ENCODE assay signal across 15 cellular contexts in the genomic region with DNA sequence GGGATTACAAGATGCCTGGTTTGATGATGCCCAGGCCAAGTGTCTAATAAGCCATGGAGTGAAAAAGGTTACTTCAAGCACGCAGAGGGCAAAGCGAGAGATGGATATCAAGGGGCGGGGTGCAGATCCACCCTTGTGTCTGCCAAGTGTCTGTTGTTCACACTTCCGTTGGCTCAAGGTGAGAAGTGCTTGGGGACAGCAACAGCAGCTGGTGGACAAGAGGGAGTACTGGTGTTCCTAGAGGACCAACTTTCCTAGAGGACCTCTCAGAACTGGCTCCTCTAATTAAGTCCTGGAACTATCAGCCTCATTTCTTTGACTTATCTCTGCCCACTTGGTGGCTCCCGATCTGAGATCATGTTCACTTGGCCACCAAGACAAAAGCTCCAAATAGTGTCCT.
DNase-seq lines count a peak whose midpoint lies in the region; ATAC-seq, FAIRE-seq and TF ChIP-seq lines count a peak whose summit lies in the region.
"Had no signal": no experiment of that assay in that cellular context is flagged by ENCODE, and none has a peak within 500 bp of the region (broad histone marks: within the 10 kb centered on the region; RNA-seq: fewer than 3 reads in every experiment).

No MANE protein-coding gene starts in this region.

- no peak overlapping the region for H3K27ac Mint-ChIP-seq in endothelial cell (ENCODE audit: unreplicated experiment)
- H3K27ac Mint-ChIP-seq: B cell; CD8-positive, alpha-beta memory T cell had no signal

- H3K4me1 Mint-ChIP-seq in endothelial cell (ENCODE audit: unreplicated experiment) = no peaks in the 10 kb centered on the region
- H3K4me1 Mint-ChIP-seq: H9 had no signal

- H3K36me3 ChIP-seq in BE2C (peaks cover under 1% of the 10 kb centered on the region; the same call in 1 of the 2 replicates), Loucy (ENCODE audit: insufficient read depth, low read length) (peaks cover 2% of the 10 kb centered on the region; the same call in 1 of the 2 replicates), mucosa of descending colon (ENCODE audit: low read depth) (no peaks in the 10 kb centered on the region)

- H3K9me2 ChIP-seq in Loucy (replicated peaks; ENCODE audit: low read depth, low read length) = no peaks in the 10 kb centered on the region

- FAIRE-seq in GM12891 (lab: Jason Lieb, UNC) = peak; percentile 73
- FAIRE-seq: A204.1, GM12878, K562 had no signal

- H3K9me3 ChIP-seq in BE2C (no peaks in the 10 kb centered on the region), Loucy (ENCODE audit: insufficient read depth, low read depth, low read length) (no peaks in the 10 kb centered on the region), mucosa of descending colon (no peaks in the 10 kb centered on the region)

- H2AFZ ChIP-seq in Loucy (ENCODE audit: low read length) = no peak overlapping the region

- intact Hi-C loops in mucosa of descending colon (cut with DNase I, micrococcal nuclease) = no loop called here

- no peaks in the 10 kb centered on the region for H3K9me3 Mint-ChIP-seq in endothelial cell (ENCODE audit: unreplicated experiment)
- H3K9me3 Mint-ChIP-seq: CD8-positive, alpha-beta memory T cell; H9 had no signal

- H3K27me3 ChIP-seq in BE2C (no peaks in the 10 kb centered on the region), Loucy (ENCODE audit: insufficient read depth, low read length, poor library complexity, severe bottlenecking) (no peaks in the 10 kb centered on the region)

- H4K20me1 ChIP-seq in Loucy (ENCODE audit: insufficient read depth, low read length, poor library complexity, severe bottlenecking) = no peaks in the 10 kb centered on the region

- H3K27me3 Mint-ChIP-seq in endothelial cell (ENCODE audit: unreplicated experiment) = no peaks in the 10 kb centered on the region
- H3K27me3 Mint-ChIP-seq: B cell; CD8-positive, alpha-beta memory T cell had no signal

- H3K9ac ChIP-seq in Loucy (ENCODE audit: low read depth, low read length, poor library complexity, severe bottlenecking) = no peak overlapping the region

- H3K4me2 ChIP-seq in Loucy (ENCODE audit: low read depth, low read length, poor library complexity, severe bottlenecking) = peak overlapping the region; percentile 60

- H3F3A ChIP-seq in Loucy (ENCODE audit: low read depth) = no peaks in the 10 kb centered on the region

- no peak for TF ChIP-seq CTCF in BE2C (IDR thresholded peaks at IDR 0.05; ENCODE audit: low read depth, low read length)
- no peak for TF ChIP-seq CTCF in Loucy (conservative IDR thresholded peaks at IDR 0.05; ENCODE audit: low read length)
- no peak for TF ChIP-seq CTCF in mucosa of descending colon (IDR thresholded peaks at IDR 0.05)
- TF ChIP-seq CTCF in endothelial cell (IDR thresholded peaks at IDR 0.05; ENCODE audit: unreplicated experiment) = no peak

- DNase-seq in BE2C (peak; percentile 43), GM12891 (ENCODE audit: insufficient read length, low spot score) (no peak), mucosa of descending colon (no peak), glomerular visceral epithelial cell (ENCODE audit: extremely low spot score) (no peak), C1 segment of cervical spinal cord (lab: John Stamatoyannopoulos, UW) (no peak), endothelial cell (ENCODE audit: low spot score) (no peak)
- DNase-seq: DMS53, GOT3, H9 had no signal

- ATAC-seq in mucosa of descending colon = peak; percentile 22
- ATAC-seq: GM12878, K562 had no signal

- peaks cover 25% of the 10 kb centered on the region for H3K4me1 ChIP-seq in BE2C
- peaks cover 23% of the 10 kb centered on the region for H3K4me1 ChIP-seq in Loucy (ENCODE audit: insufficient read depth, low read length, poor library complexity, severe bottlenecking)
- no peaks in the 10 kb centered on the region for H3K4me1 ChIP-seq in mucosa of descending colon (ENCODE audit: low read depth)

- no peaks in the 10 kb centered on the region; the same call in 1 of the 2 replicates for H3K79me2 ChIP-seq in Loucy (ENCODE audit: insufficient read depth, low read length)

- H3K36me3 Mint-ChIP-seq in endothelial cell (ENCODE audit: low read depth, unreplicated experiment) = no peaks in the 10 kb centered on the region
- H3K36me3 Mint-ChIP-seq: CD8-positive, alpha-beta memory T cell had no signal

- H3K4me3 ChIP-seq in BE2C (ENCODE audit: low read depth, low read length) (no peak overlapping the region), Loucy (ENCODE audit: low read length, poor library complexity, severe bottlenecking) (no peak overlapping the region), mucosa of descending colon (no peak overlapping the region)
- H3K4me3 ChIP-seq: GM12878, K562 had no signal

- no peak overlapping the region for H3K4me3 Mint-ChIP-seq in endothelial cell (ENCODE audit: unreplicated experiment)
- H3K4me3 Mint-ChIP-seq: B cell; CD8-positive, alpha-beta memory T cell; H9 had no signal

- TF ChIP-seq POLR2A in GM12891 (IDR thresholded peaks at IDR 0.05; ENCODE audit: low read depth, low read length) = no peak

TF ChIP-seq in GM12891, 5 proteins besides CTCF, POLR2A, EP300 and RAD21:
- no peak for TF ChIP-seq PAX5 (IDR thresholded peaks at IDR 0.05; ENCODE audit: insufficient read depth, low read length, severe bottlenecking)
- no peak for TF ChIP-seq TAF1 (IDR thresholded peaks at IDR 0.05; ENCODE audit: low read depth, low read length)
- TF ChIP-seq SPI1 (IDR thresholded peaks at IDR 0.05; ENCODE audit: low read depth, low read length) = no peak
- no peak for TF ChIP-seq POU2F2 (IDR thresholded peaks at IDR 0.05; ENCODE audit: low read depth, low read length)
- TF ChIP-seq POLR2AphosphoS5 (IDR thresholded peaks at IDR 0.05; ENCODE audit: low read depth, low read length) = no peak
